1 cellular context compared by ENCODE assay signal in genomic region chr11:67507891-67508485, GRCh38.
TF ChIP-seq lines count a peak whose summit lies in the region.

Gene CDK2AP2, minus strand, starts transcription at chr11:67508162. Its CDS starts 80 bp downstream, at chr11:67508082.

TF ChIP-seq in K562, 482 proteins besides CTCF, POLR2A, EP300 and RAD21 (continued from another document):
- TF ChIP-seq ZNF639 (CRISPR knock-in tag; conservative IDR thresholded peaks at IDR 0.05 in 1 of 2, IDR thresholded peaks at IDR 0.05 in 1 of 2): peak in 1 of 2 experiments; percentile 69; a peak in 1 of 4 replicates
- TF ChIP-seq ZNF217 (CRISPR knock-in tag; IDR thresholded peaks at IDR 0.05): no peak
- no peak for TF ChIP-seq BRF1 (IDR thresholded peaks at IDR 0.05; ENCODE audit: borderline replicate concordance, extremely low read depth, insufficient read length)
- peak; percentile 78 for TF ChIP-seq TBP (optimal IDR thresholded peaks at IDR 0.05; ENCODE audit: low read depth, low read length)
- no peak for TF ChIP-seq TRIM24 (IDR thresholded peaks at IDR 0.05)
- no peak for TF ChIP-seq REST (CRISPR knock-in tag; IDR thresholded peaks at IDR 0.05; ENCODE audit: low read depth)
- no peak for TF ChIP-seq CUX1 (CRISPR knock-in tag; IDR thresholded peaks at IDR 0.05)
- peak; percentile 6; the same call in 1 of the 2 replicates for TF ChIP-seq HMGXB4 (CRISPR knock-in tag; IDR thresholded peaks at IDR 0.05)
- peak; percentile 74; the same call in 1 of the 2 replicates for TF ChIP-seq ZNF589 (CRISPR knock-in tag; IDR thresholded peaks at IDR 0.05; ENCODE audit: low read depth)
- peak in 1 of 2 experiments; percentile 17; a peak in 1 of 4 replicates for TF ChIP-seq TEAD1 (CRISPR knock-in tag; IDR thresholded peaks at IDR 0.05)
- TF ChIP-seq RBBP5 (IDR thresholded peaks at IDR 0.05; ENCODE audit: borderline replicate concordance, insufficient read depth, low read length, poor library complexity, severe bottlenecking): peak; percentile 59
- TF ChIP-seq YY1 (IDR thresholded peaks at IDR 0.05; ENCODE audit: borderline replicate concordance in 1 of 3, control insufficient read depth in 1 of 3, extremely low read depth in 1 of 3, insufficient read depth in 3 of 3, insufficient read length in 1 of 3, insufficient replicate concordance in 2 of 3, low read depth in 1 of 3, low read length in 2 of 3): no peak
- peak; percentile 3; the same call in 1 of the 2 replicates for TF ChIP-seq ZBTB1 (CRISPR knock-in tag; IDR thresholded peaks at IDR 0.05; ENCODE audit: borderline replicate concordance, low read depth)
- peak; percentile 62; the same call in 1 of the 2 replicates for TF ChIP-seq E2F1 (CRISPR knock-in tag; IDR thresholded peaks at IDR 0.05)
- TF ChIP-seq LCOR (CRISPR knock-in tag; IDR thresholded peaks at IDR 0.05): 0 out of 2 replicates have a peak, but pooled peaks have one; percentile 68
TF ChIP-seq in K562: peak in this region for 114.
